23 cellular contexts compared by ENCODE assay signal in the genomic region with DNA sequence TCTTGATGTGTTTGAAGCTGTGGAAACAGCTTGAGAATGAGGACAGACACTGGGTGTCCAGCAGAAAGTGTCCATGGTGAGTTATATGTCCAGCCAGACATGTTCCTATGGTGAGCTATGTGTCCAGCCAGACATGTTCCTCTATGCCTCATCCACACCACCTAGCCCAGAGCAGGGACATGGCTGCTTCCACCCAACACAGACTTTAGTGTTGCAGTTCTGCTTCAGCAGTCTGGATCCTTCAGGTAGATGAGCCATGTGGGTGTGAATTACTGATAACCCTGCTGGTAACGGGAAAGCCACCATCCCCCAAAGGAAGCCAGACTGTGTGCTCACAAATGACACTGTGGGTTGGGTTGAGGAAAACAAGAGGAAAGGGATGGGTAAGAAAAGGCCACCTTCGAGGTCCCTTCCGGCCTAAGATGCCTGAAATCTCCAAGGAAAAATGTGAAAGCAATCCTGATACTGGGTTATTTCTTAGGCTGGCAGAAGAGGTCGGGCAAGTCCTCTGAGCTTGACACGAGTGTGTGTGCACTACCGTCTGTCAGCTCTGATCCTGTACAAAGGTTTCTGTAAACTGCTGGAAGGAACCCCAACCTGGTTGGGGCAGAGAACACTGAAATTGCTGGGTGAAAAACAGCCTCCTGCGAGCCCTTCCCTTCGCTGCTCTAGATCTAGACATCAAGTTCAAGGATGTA.
DNase-seq lines count a peak whose midpoint lies in the region; ATAC-seq and TF ChIP-seq lines count a peak whose summit lies in the region.
"Had no signal": no experiment of that assay in that cellular context is flagged by ENCODE, and none has a peak within 500 bp of the region (broad histone marks: within the 10 kb centered on the region; RNA-seq: fewer than 3 reads in every experiment).

No MANE protein-coding gene starts in this region.

- no peak overlapping the region for H3K4me3 Mint-ChIP-seq in progenitor cell of endocrine pancreas (ENCODE audit: low read depth)
- H3K4me3 Mint-ChIP-seq: activated T-cell treated with anti-CD3 and anti-CD28 coated beads, Interleukin-2, amount 50 U/mL, for 72 hours; brain; GM23338; T-helper 1 cell treated with Interleukin-12 subunit alpha and Interleukin-12 subunit beta and Interleukin-4 antibody, amounts not matched to agents 30 μg/mL and 1 μg/mL, for 36 hours had no signal

- TF ChIP-seq CTCF in adrenal gland (IDR thresholded peaks at IDR 0.05) (peak in 2 of 6 experiments; percentile 16 to 24), progenitor cell of endocrine pancreas (IDR thresholded peaks at IDR 0.05; ENCODE audit: unreplicated experiment) (no peak)

- H3K36me3 Mint-ChIP-seq in progenitor cell of endocrine pancreas (ENCODE audit: insufficient read depth): peaks cover 42% of the 10 kb centered on the region

- H3K4me1 Mint-ChIP-seq in progenitor cell of endocrine pancreas (ENCODE audit: low read depth): no peaks in the 10 kb centered on the region
- H3K4me1 Mint-ChIP-seq: brain had no signal

- in situ Hi-C loops in Caki2 (cut with HindIII; ENCODE audit: low pct_unique_long_range_greater_than_20kb, low sequenced_read_pairs): no loop called here

- WGBS in adrenal gland, 4 donors: 27 to 49% (median 42%) methylated on average over 6 to 8 of the region's 8 CpGs

- no peaks in the 10 kb centered on the region for H3K9me3 Mint-ChIP-seq in progenitor cell of endocrine pancreas (ENCODE audit: low read depth)
- H3K9me3 Mint-ChIP-seq: activated naive CD4-positive, alpha-beta T cell treated with anti-CD3 and anti-CD28 coated beads, Interleukin-2, amount 50 U/mL, for 72 hours; activated T-cell treated with anti-CD3 and anti-CD28 coated beads, Interleukin-2, amount 50 U/mL, for 72 hours; GM23338 had no signal

- no peaks in the 10 kb centered on the region for H3K27me3 ChIP-seq in adrenal gland
- H3K27me3 ChIP-seq: gastrocnemius medialis had no signal

- H3K9me3 ChIP-seq in adrenal gland (replicated peaks in 1 of 3): no peaks in the 10 kb centered on the region
- H3K9me3 ChIP-seq: gastrocnemius medialis, prostate gland had no signal

- no peak for TF ChIP-seq POLR2A in adrenal gland (IDR thresholded peaks at IDR 0.05)

- H3K27ac Mint-ChIP-seq in progenitor cell of endocrine pancreas: peak overlapping the region; percentile 25
- H3K27ac Mint-ChIP-seq: activated naive CD4-positive, alpha-beta T cell treated with anti-CD3 and anti-CD28 coated beads, Interleukin-2, amount 50 U/mL, for 72 hours; activated T-cell treated with anti-CD3 and anti-CD28 coated beads, Interleukin-2, amount 50 U/mL, for 72 hours; GM23338; T-helper 1 cell treated with Interleukin-12 subunit alpha and Interleukin-12 subunit beta and Interleukin-4 antibody, amounts not matched to agents 30 μg/mL and 1 μg/mL, for 36 hours had no signal

- H3K27ac ChIP-seq in adrenal gland: peak overlapping the region; percentile 42 to 93 (median 79)
- H3K27ac ChIP-seq: epithelial cell of prostate, gastrocnemius medialis, prostate gland had no signal

- no peaks in the 10 kb centered on the region for H3K27me3 Mint-ChIP-seq in progenitor cell of endocrine pancreas
- H3K27me3 Mint-ChIP-seq: brain had no signal

- intact Hi-C loops in adrenal gland (cut with DNase I): no loop called here

- H3K36me3 ChIP-seq in adrenal gland (replicated peaks in 1 of 2): peaks cover 0 to 24% of the 10 kb centered on the region in 2 donors
- H3K36me3 ChIP-seq: gastrocnemius medialis had no signal

- DNase-seq in Caki2 (ENCODE audit: low read depth): peak; percentile 46
- DNase-seq in adrenal gland: no peak
- DNase-seq in left lobe of liver (ENCODE audit: low spot score): no peak
- DNase-seq in progenitor cell of endocrine pancreas (ENCODE audit: low spot score, unreplicated experiment): no peak
- DNase-seq in glomerular visceral epithelial cell (ENCODE audit: extremely low spot score): no peak
- no peak for DNase-seq in NCI-H2081 treated with DMSO at 0.1 percent for 48 hours (lab: John Stamatoyannopoulos, UW)
- DNase-seq in putamen (ENCODE audit: low spot score): no peak
- DNase-seq: activated CD4-positive, CD25-positive, alpha-beta regulatory T cell; activated CD8-positive, alpha-beta memory T cell treated with anti-CD3 and anti-CD28 coated beads for 24 hours; activated T-cell treated with anti-CD3 and anti-CD28 coated beads, Interleukin-2, amount 50 U/mL, for 72 hours; DND-41; gastrocnemius medialis; left ventricle myocardium superior; MV-4-11; NCI-H187; stimulated activated naive CD4-positive, alpha-beta T cell treated with Interleukin-2 at 50 U/mL for 16 hours had no signal

- H3K4me1 ChIP-seq in adrenal gland (replicated peaks in 1 of 2): peaks cover 11 to 14% of the 10 kb centered on the region in 2 donors
- H3K4me1 ChIP-seq: gastrocnemius medialis, prostate gland had no signal

- H3K4me3 ChIP-seq in adrenal gland: no peak overlapping the region
- H3K4me3 ChIP-seq: gastrocnemius medialis, GM23338, prostate gland had no signal

- ATAC-seq in left lobe of liver (peak; percentile 84), HG03521 (IDR thresholded peaks at IDR 0.05; ENCODE audit: unreplicated experiment) (no peak)
- ATAC-seq: activated naive CD4-positive, alpha-beta T cell treated with anti-CD3 and anti-CD28 coated beads, Interleukin-2, amount 50 U/mL, for 72 hours; activated T-cell treated with anti-CD3 and anti-CD28 coated beads, Interleukin-2, amount 50 U/mL, for 72 hours; gastrocnemius medialis; left ventricle myocardium superior had no signal
